In the genomic region with DNA sequence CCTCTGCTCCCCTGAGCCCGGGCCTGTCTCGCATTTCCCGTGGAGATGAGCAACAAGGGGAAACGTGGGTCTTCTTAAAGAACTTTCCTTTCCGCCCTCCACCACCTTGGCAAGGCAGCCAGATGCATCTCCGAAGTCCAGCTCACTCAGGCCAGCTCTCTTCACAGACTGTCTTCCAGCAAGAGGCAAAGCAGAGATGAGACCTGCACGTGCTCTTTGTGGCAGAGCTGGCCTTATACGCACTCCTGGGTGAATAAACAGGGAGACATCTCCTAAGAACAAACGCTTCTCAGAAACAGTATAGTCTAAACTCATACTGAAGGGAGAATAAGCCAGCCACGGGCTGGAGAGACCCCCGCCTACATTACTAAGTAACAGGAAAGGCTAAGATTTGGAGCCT, we compare ENCODE assay signal across 18 cellular contexts. TPM values are rescaled to one million over a fixed set of nuclear protein-coding genes. Genes with fewer than 3 reads are reported as not detected.
DNase-seq lines count a peak whose midpoint lies in the region; ATAC-seq, FAIRE-seq and TF ChIP-seq lines count a peak whose summit lies in the region.
"Had no signal": no experiment of that assay in that cellular context is flagged by ENCODE, and none has a peak within 500 bp of the region (broad histone marks: within the 10 kb centered on the region; RNA-seq: fewer than 3 reads in every experiment).

No MANE protein-coding gene starts in this region.

- H3K9me3 ChIP-seq in GM23248 (ENCODE audit: low read depth) (no peaks in the 10 kb centered on the region), smooth muscle cell (replicated peaks; ENCODE audit: low read depth) (no peaks in the 10 kb centered on the region)
- no peaks in the 10 kb centered on the region for H3K9me3 ChIP-seq in CD8-positive, alpha-beta T cell (ENCODE audit: low read length)
- no peaks in the 10 kb centered on the region for H3K9me3 ChIP-seq in CD4-positive, alpha-beta T cell (ENCODE audit: control insufficient read depth, low read length)

- POLR2A ChIA-PET in CD8-positive, alpha-beta T cell (lab: Charles Lee): no interaction called here
- POLR2A ChIA-PET in CD4-positive, alpha-beta T cell (lab: Charles Lee): no interaction called here

- H3K9me2 ChIP-seq in GM23248 (ENCODE audit: insufficient read depth): no peaks in the 10 kb centered on the region

- no peaks in the 10 kb centered on the region for H3K9me3 Mint-ChIP-seq in mesothelial cell of epicardium
- no peaks in the 10 kb centered on the region for H3K9me3 Mint-ChIP-seq in CD8-positive, alpha-beta T cell
- H3K9me3 Mint-ChIP-seq in CD4-positive, alpha-beta T cell: no peaks in the 10 kb centered on the region

- H3K4me1 Mint-ChIP-seq in mesothelial cell of epicardium: peaks cover 58% of the 10 kb centered on the region
- H3K4me1 Mint-ChIP-seq in CD8-positive, alpha-beta T cell (ENCODE audit: low read depth): no peaks in the 10 kb centered on the region
- H3K4me1 Mint-ChIP-seq in CD4-positive, alpha-beta T cell (ENCODE audit: low read depth): no peaks in the 10 kb centered on the region

- H3K79me2 ChIP-seq in GM23248 (ENCODE audit: insufficient read depth) (peaks cover 24% of the 10 kb centered on the region), smooth muscle cell (ENCODE audit: low read depth) (peaks cover 22% of the 10 kb centered on the region)

- H3K4me1 ChIP-seq in GM23248 (ENCODE audit: insufficient read depth) (peaks cover 53% of the 10 kb centered on the region), smooth muscle cell (ENCODE audit: low read depth) (peaks cover 21% of the 10 kb centered on the region)
- H3K4me1 ChIP-seq in CD8-positive, alpha-beta T cell (ENCODE audit: insufficient read depth, low read length): no peaks in the 10 kb centered on the region

- H3K4me2 ChIP-seq in GM23248 (ENCODE audit: unreplicated experiment): peak overlapping the region; percentile 64
- H3K4me2 ChIP-seq in smooth muscle cell: peak overlapping the region; percentile 68

- H3K36me3 Mint-ChIP-seq in mesothelial cell of epicardium: peaks cover 3% of the 10 kb centered on the region
- no peaks in the 10 kb centered on the region for H3K36me3 Mint-ChIP-seq in CD8-positive, alpha-beta T cell
- H3K36me3 Mint-ChIP-seq in CD4-positive, alpha-beta T cell (ENCODE audit: low read depth): no peaks in the 10 kb centered on the region
- H3K36me3 Mint-ChIP-seq: CD14-positive monocyte had no signal

- intact Hi-C loops in CD8-positive, alpha-beta T cell (cut with DNase I, micrococcal nuclease): no loop called here
- intact Hi-C loops in CD4-positive, alpha-beta T cell (cut with DNase I, micrococcal nuclease): no loop called here

- CTCF ChIA-PET in CD8-positive, alpha-beta T cell (lab: Charles Lee): no interaction called here
- CTCF ChIA-PET in CD4-positive, alpha-beta T cell (lab: Charles Lee): no interaction called here

- DNase-seq in GM23248: no peak
- no peak for DNase-seq in bronchial epithelial cell (ENCODE audit: low read depth)
- no peak for DNase-seq in mesothelial cell of epicardium (ENCODE audit: low spot score in 2 of 2, unreplicated experiment in 2 of 2)
- no peak for DNase-seq in smooth muscle cell (lab: John Stamatoyannopoulos, UW; ENCODE audit: unreplicated experiment)
- DNase-seq in CD8-positive, alpha-beta T cell: no peak
- DNase-seq in CD4-positive, alpha-beta T cell: no peak
- DNase-seq in T-helper 2 cell: no peak
- DNase-seq: Calu3, NCI-H1436 treated with DMSO at 0.1 percent for 48 hours, NCI-H345 had no signal

- no peak for ATAC-seq in CD8-positive, alpha-beta T cell
- ATAC-seq in HG03521 (IDR thresholded peaks at IDR 0.05; ENCODE audit: unreplicated experiment): no peak
- ATAC-seq in CD4-positive, alpha-beta T cell (ENCODE audit: poor library complexity): no peak
- ATAC-seq: GM12878, HCT116, K562 had no signal

- H2AFZ ChIP-seq in GM23248 (no peak overlapping the region), smooth muscle cell (ENCODE audit: low read depth) (no peak overlapping the region)

- no peak overlapping the region for H3K4me3 ChIP-seq in GM23248
- H3K4me3 ChIP-seq in bronchial epithelial cell (ENCODE audit: low read depth, low read length): no peak overlapping the region
- H3K4me3 ChIP-seq in smooth muscle cell: no peak overlapping the region
- no peak overlapping the region for H3K4me3 ChIP-seq in CD8-positive, alpha-beta T cell (ENCODE audit: low read depth, low read length)
- H3K4me3 ChIP-seq: GM12878, K562 had no signal

- H3F3A ChIP-seq in GM23248 (ENCODE audit: insufficient read depth): peaks cover 44% of the 10 kb centered on the region
- peaks cover 28% of the 10 kb centered on the region for H3F3A ChIP-seq in smooth muscle cell (ENCODE audit: low read depth)

- no peak overlapping the region for H3K4me3 Mint-ChIP-seq in mesothelial cell of epicardium
- H3K4me3 Mint-ChIP-seq in CD8-positive, alpha-beta T cell: no peak overlapping the region
- no peak overlapping the region for H3K4me3 Mint-ChIP-seq in CD4-positive, alpha-beta T cell
- H3K4me3 Mint-ChIP-seq: CD14-positive monocyte had no signal

- WGBS in GM23248 (ENCODE audit: low coverage in 1 of 2, low lambda C conversion rate in 2 of 2, missing lambda C conversion rate in 2 of 2), 2 experiments: 90 to 94% methylated on average over 11 of the region's 11 CpGs
- 70% methylated on average over 11 of the region's 11 CpGs for WGBS in smooth muscle cell (ENCODE audit: low lambda C conversion rate)

- H3K9ac ChIP-seq in GM23248 (peak overlapping the region; percentile 53), smooth muscle cell (ENCODE audit: low read depth) (peak overlapping the region; percentile 67)

- no peaks in the 10 kb centered on the region for H4K20me1 ChIP-seq in GM23248 (ENCODE audit: insufficient read depth)
- H4K20me1 ChIP-seq in smooth muscle cell (ENCODE audit: low read depth): no peaks in the 10 kb centered on the region

- peak overlapping the region; percentile 93 for H3K27ac Mint-ChIP-seq in mesothelial cell of epicardium
- H3K27ac Mint-ChIP-seq in CD8-positive, alpha-beta T cell: no peak overlapping the region
- no peak overlapping the region for H3K27ac Mint-ChIP-seq in CD4-positive, alpha-beta T cell
- H3K27ac Mint-ChIP-seq: CD14-positive monocyte had no signal

- H3K27ac ChIP-seq in GM23248 (peak overlapping the region; percentile 97), smooth muscle cell (ENCODE audit: low read depth) (peak overlapping the region; percentile 98)
- H3K27ac ChIP-seq in CD8-positive, alpha-beta T cell (ENCODE audit: low read depth, low read length): no peak overlapping the region
- no peak overlapping the region for H3K27ac ChIP-seq in CD4-positive, alpha-beta T cell (ENCODE audit: low read depth, low read length)
- H3K27ac ChIP-seq: HL-60 had no signal

- H3K27me3 ChIP-seq in GM23248 (replicated peaks; ENCODE audit: insufficient read depth) (no peaks in the 10 kb centered on the region), bronchial epithelial cell (ENCODE audit: control insufficient read depth, insufficient read depth, low read length) (no peaks in the 10 kb centered on the region), smooth muscle cell (ENCODE audit: low read depth) (no peaks in the 10 kb centered on the region)
- H3K27me3 ChIP-seq in CD8-positive, alpha-beta T cell (ENCODE audit: insufficient read depth, low read length): no peaks in the 10 kb centered on the region
- peaks cover 12% of the 10 kb centered on the region for H3K27me3 ChIP-seq in CD4-positive, alpha-beta T cell (ENCODE audit: control insufficient read depth, insufficient read depth, low read length)

- H3K27me3 Mint-ChIP-seq in mesothelial cell of epicardium (ENCODE audit: low read depth): no peaks in the 10 kb centered on the region
- H3K27me3 Mint-ChIP-seq in CD8-positive, alpha-beta T cell (ENCODE audit: low read depth): peaks cover 35% of the 10 kb centered on the region
- H3K27me3 Mint-ChIP-seq in CD4-positive, alpha-beta T cell: peaks cover 46% of the 10 kb centered on the region

- in situ Hi-C loops in GM23248 (cut with MboI): no loop called here

- no peaks in the 10 kb centered on the region for H3K36me3 ChIP-seq in GM23248 (ENCODE audit: low read depth)
- no peaks in the 10 kb centered on the region for H3K36me3 ChIP-seq in bronchial epithelial cell (ENCODE audit: control insufficient read depth, insufficient read depth, low read length)
- no peaks in the 10 kb centered on the region for H3K36me3 ChIP-seq in smooth muscle cell (ENCODE audit: low read depth)
- no peaks in the 10 kb centered on the region for H3K36me3 ChIP-seq in CD8-positive, alpha-beta T cell (ENCODE audit: insufficient read depth, low read length)

- peak; percentile 32 for FAIRE-seq in bronchial epithelial cell (lab: Jason Lieb, UNC)
- FAIRE-seq: A204.1, GM12878, GM19239, K562 had no signal

- TF ChIP-seq CTCF in bronchial epithelial cell (IDR thresholded peaks at IDR 0.05; ENCODE audit: insufficient read depth, low read length, severe bottlenecking) (no peak), mesothelial cell of epicardium (IDR thresholded peaks at IDR 0.05; ENCODE audit: unreplicated experiment) (no peak), smooth muscle cell (IDR thresholded peaks at IDR 0.05; ENCODE audit: borderline replicate concordance, insufficient read depth, poor library complexity, severe bottlenecking) (no peak)
- TF ChIP-seq CTCF in CD8-positive, alpha-beta T cell (IDR thresholded peaks at IDR 0.05): no peak
- TF ChIP-seq CTCF in CD4-positive, alpha-beta T cell (IDR thresholded peaks at IDR 0.05): no peak

RNA-seq across cellular contexts. Expression of a gene that starts 1.3 kb away (rescaled TPM):
- total RNA-seq in GM23248 (2014; rRNA removed; shearing (Covaris generic)): 3.9 and 5.5 TPM in 2 replicates
- polyA plus RNA-seq in GM23248 (2016; fragmentation: Nextera tagmentation; extraction: Ambion mirVana) (12.9 and 15.1 TPM in 2 replicates), smooth muscle cell (29.3 and 39.6 TPM in 2 replicates)
- total RNA-seq in bronchial epithelial cell (1.0 and 1.1 TPM in 2 replicates), mesothelial cell of epicardium (10.4 to 12.5 TPM (median 10.9 TPM) in 3 replicates), smooth muscle cell (17.5 and 28.2 TPM in 2 replicates)
- not detected for total RNA-seq in CD8-positive, alpha-beta T cell
- total RNA-seq in CD4-positive, alpha-beta T cell: not detected
- total RNA-seq: Calu3 had no signal
- polyA plus RNA-seq: CD14-positive monocyte, GM12878 had no signal

RNA-seq across cellular contexts. Expression of a gene that starts 50.1 kb away (rescaled TPM):
- total RNA-seq in GM23248 (2014; rRNA removed; shearing (Covaris generic)): 14.4 and 15.8 TPM in 2 replicates
- polyA plus RNA-seq in GM23248 (2016; fragmentation: Nextera tagmentation; extraction: Ambion mirVana): 12.4 and 13.3 TPM in 2 replicates
- total RNA-seq in bronchial epithelial cell: 3.2 and 6.5 TPM in 2 replicates
- 10.1 to 11.5 TPM (median 11.3 TPM) in 3 replicates for total RNA-seq in mesothelial cell of epicardium
- 12.2 and 16.9 TPM in 2 replicates for total RNA-seq in smooth muscle cell
- 10.4 and 16.6 TPM in 2 replicates for polyA plus RNA-seq in smooth muscle cell
- total RNA-seq in CD8-positive, alpha-beta T cell: not detected
- total RNA-seq in CD4-positive, alpha-beta T cell: not detected
- total RNA-seq: GM12878 had no signal
- polyA plus RNA-seq: CD14-positive monocyte, K562 had no signal

Comparison
In these comparisons a context has a peak if more than half of its experiments do, and no peak if none do; other contexts are left out.
1. H3K27ac ChIP-seq: peak in GM23248 (single experiment) and smooth muscle cell (single experiment); none in CD8-positive, alpha-beta T cell (single experiment) and CD4-positive, alpha-beta T cell (single experiment).